Comparison of ENCODE assay signal across 17 cellular contexts in genomic region chr13:37457594-37457993, GRCh38.
DNase-seq lines count a peak whose midpoint lies in the region; ATAC-seq and TF ChIP-seq lines count a peak whose summit lies in the region.
"Had no signal": no experiment of that assay in that cellular context is flagged by ENCODE, and none has a peak within 500 bp of the region (broad histone marks: within the 10 kb centered on the region; RNA-seq: fewer than 3 reads in every experiment).

No MANE protein-coding gene starts in this region.

- no peaks in the 10 kb centered on the region for H3K36me3 ChIP-seq in mesendoderm (ENCODE audit: control insufficient read depth, insufficient read depth, low read length)

- H2BK120ac ChIP-seq in mesendoderm (ENCODE audit: low read depth, low read length), result no peak overlapping the region

- H3K27ac ChIP-seq in RWPE1, result peak overlapping the region; percentile 86
- no peak overlapping the region for H3K27ac ChIP-seq in mesendoderm (ENCODE audit: low read depth, low read length)
- H3K27ac ChIP-seq: HL-60, PC-9 had no signal

- TF ChIP-seq CTCF in RWPE1 (conservative IDR thresholded peaks at IDR 0.05; ENCODE audit: low read depth) (no peak), fibroblast of pulmonary artery (IDR thresholded peaks at IDR 0.05; ENCODE audit: low read length, missing control alignments) (no peak)

- no peaks in the 10 kb centered on the region for H3K4me1 ChIP-seq in mesendoderm (ENCODE audit: control insufficient read depth, low read depth, low read length)

- H3K9me3 Mint-ChIP-seq in stimulated activated naive CD8-positive, alpha-beta T cell treated with anti-CD3 and anti-CD28 coated beads, Interleukin-15, amount 100 ng/mL, for 72 hours, result peaks cover 5 to 17% of the 10 kb centered on the region in 2 donors

- H4K5ac ChIP-seq in mesendoderm (ENCODE audit: low read length), result no peak overlapping the region

- H3K4ac ChIP-seq in mesendoderm (ENCODE audit: low read depth, low read length), result no peak overlapping the region

- H3K27me3 ChIP-seq in mesendoderm (ENCODE audit: insufficient read depth, low read length, poor library complexity), result no peaks in the 10 kb centered on the region

- no peak overlapping the region for H2AK5ac ChIP-seq in mesendoderm (ENCODE audit: low read length)

- H3K4me3 ChIP-seq in fibroblast of pulmonary artery (replicated peaks; ENCODE audit: low read depth, low read length) (no peak overlapping the region), skeletal muscle cell (ENCODE audit: low read depth, low read length) (no peak overlapping the region), mesendoderm (ENCODE audit: low read length) (no peak overlapping the region)
- H3K4me3 ChIP-seq: PC-9 had no signal

- no peak overlapping the region for H4K8ac ChIP-seq in mesendoderm (ENCODE audit: low read depth, low read length)

- WGBS in mesendoderm (ENCODE audit: extremely low coverage, insufficient coverage, low lambda C conversion rate), result no CpG with 5 or more reads among the region's 4 CpGs

- no peak overlapping the region for H3K23ac ChIP-seq in mesendoderm (ENCODE audit: low read length)

- no peak overlapping the region for H2BK5ac ChIP-seq in mesendoderm (ENCODE audit: low read length)

- ATAC-seq in stimulated activated naive CD8-positive, alpha-beta T cell treated with anti-CD3 and anti-CD28 coated beads, Interleukin-15, amount 100 ng/mL, for 72 hours, result no peak
- ATAC-seq: Right ventricle myocardium inferior had no signal

- no peak overlapping the region for H3K18ac ChIP-seq in mesendoderm (ENCODE audit: low read length)

- no peak overlapping the region for H2BK15ac ChIP-seq in mesendoderm (replicated peaks; ENCODE audit: low read depth)

- no peak overlapping the region for H3K4me2 ChIP-seq in mesendoderm (ENCODE audit: low read length)
- H3K4me2 ChIP-seq: PC-9 had no signal

- H3K27me3 Mint-ChIP-seq in stimulated activated naive CD8-positive, alpha-beta T cell treated with anti-CD3 and anti-CD28 coated beads, Interleukin-15, amount 100 ng/mL, for 72 hours, result no peaks in the 10 kb centered on the region

- no peaks in the 10 kb centered on the region for H3K4me1 Mint-ChIP-seq in stimulated activated naive CD8-positive, alpha-beta T cell treated with anti-CD3 and anti-CD28 coated beads, Interleukin-15, amount 100 ng/mL, for 72 hours

- peak overlapping the region in 1 of 2 donors; percentile 63 for H3K27ac Mint-ChIP-seq in stimulated activated naive CD8-positive, alpha-beta T cell treated with anti-CD3 and anti-CD28 coated beads, Interleukin-15, amount 100 ng/mL, for 72 hours

- no peak overlapping the region for H3K4me3 Mint-ChIP-seq in stimulated activated naive CD8-positive, alpha-beta T cell treated with anti-CD3 and anti-CD28 coated beads, Interleukin-15, amount 100 ng/mL, for 72 hours

- POLR2A ChIA-PET in RWPE1 (lab: Yijun Ruan, JAX; ENCODE audit: low non-redundant PET), result no interaction called here

- no peaks in the 10 kb centered on the region for H3K79me1 ChIP-seq in mesendoderm (ENCODE audit: low read length)

- no peaks in the 10 kb centered on the region for H3K79me2 ChIP-seq in mesendoderm (ENCODE audit: control insufficient read depth, insufficient read depth, low read length)

- CTCF ChIA-PET in RWPE1 (lab: Yijun Ruan, JAX), result no interaction called here

- H3K56ac ChIP-seq in mesendoderm (ENCODE audit: low read length), result no peak overlapping the region

- H3K9ac ChIP-seq in mesendoderm (ENCODE audit: low read length), result no peak overlapping the region

- DNase-seq in ELR (ENCODE audit: low read depth) (peak; percentile 48), RWPE1 (ENCODE audit: low spot score) (peak; percentile 28), fibroblast of pulmonary artery (ENCODE audit: low read depth) (peak; percentile 52), skeletal muscle cell (ENCODE audit: low read depth) (peak; percentile 55), mesendoderm (no peak), NCI-H187 treated with DMSO at 0.1 percent for 48 hours (lab: John Stamatoyannopoulos, UW) (no peak)
- no peak for DNase-seq in stimulated activated naive CD8-positive, alpha-beta T cell treated with anti-CD3 and anti-CD28 coated beads, Interleukin-15, amount 100 ng/mL, for 72 hours
- DNase-seq: C1 segment of cervical spinal cord, DND-41, MV-4-11, NCI-H1417 treated with DMSO at 0.1 percent for 48 hours, NCI-H2081, NCI-H510A, NCI-H774, PC-9 had no signal

Comparison
In these comparisons a context has a peak if more than half of its experiments do, and no peak if none do; other contexts are left out.
1. DNase-seq: peak in ELR (single experiment), RWPE1 (single experiment), fibroblast of pulmonary artery (single experiment) and skeletal muscle cell (single experiment); none in stimulated activated naive CD8-positive, alpha-beta T cell treated with anti-CD3 and anti-CD28 coated beads, Interleukin-15, amount 100 ng/mL, for 72 hours (0 of 2), mesendoderm (single experiment) and NCI-H187 treated with DMSO at 0.1 percent for 48 hours (single experiment).